Comparison of ENCODE assay signal across 18 cellular contexts in genomic region chrX:151416521-151417048, GRCh38.
"Had no signal": no experiment of that assay in that cellular context is flagged by ENCODE, and none has a peak within 500 bp of the region (broad histone marks: within the 10 kb centered on the region; RNA-seq: fewer than 3 reads in every experiment).

No MANE protein-coding gene starts in this region.

- DNase-seq: activated CD4-positive, alpha-beta T cell treated with anti-CD3 and anti-CD28 coated beads, Interleukin-2, amount 10 ng/mL, durations not matched to agents 7 days and 5 days; activated CD8-positive, alpha-beta memory T cell treated with anti-CD3 and anti-CD28 coated beads for 24 hours; activated CD8-positive, alpha-beta memory T cell treated with anti-CD3 and anti-CD28 coated beads, Interleukin-2, amount 50 U/mL, for 48 hours; adrenal gland; effector CD4-positive, alpha-beta T cell; heart left ventricle; kidney glomerular epithelial cell; left ventricle myocardium inferior; mammary epithelial cell; naive B cell; stomach; SW 1271; T-helper 2 cell; trophoblast cell; WERI-Rb-1 had no signal

- H3K9me3 Mint-ChIP-seq: activated CD4-positive, alpha-beta T cell treated with anti-CD3 and anti-CD28 coated beads, Interleukin-2, amount 10 ng/mL, durations not matched to agents 7 days and 5 days; neural progenitor cell had no signal

- H3K27ac ChIP-seq: adrenal gland, heart left ventricle, left ventricle myocardium inferior, neural progenitor cell, stomach, vagina, WERI-Rb-1 had no signal

- H3K36me3 Mint-ChIP-seq: neural progenitor cell had no signal

- H3K36me3 ChIP-seq: adrenal gland, heart left ventricle, left ventricle myocardium inferior, neural progenitor cell, stomach, vagina, WERI-Rb-1 had no signal

- H3K27me3 Mint-ChIP-seq: activated CD4-positive, alpha-beta T cell treated with anti-CD3 and anti-CD28 coated beads, Interleukin-2, amount 10 ng/mL, durations not matched to agents 7 days and 5 days; naive B cell; progenitor cell of endocrine pancreas had no signal

- H3K4me3 ChIP-seq: adrenal gland, heart left ventricle, left ventricle myocardium inferior, neural progenitor cell, stomach, vagina had no signal

- H2AFZ ChIP-seq: neural progenitor cell had no signal

- H3K4me2 ChIP-seq: neural progenitor cell had no signal

- H3K4me3 Mint-ChIP-seq: activated CD4-positive, alpha-beta T cell treated with anti-CD3 and anti-CD28 coated beads, Interleukin-2, amount 10 ng/mL, durations not matched to agents 7 days and 5 days; naive B cell; neural progenitor cell had no signal

- H3K9me3 ChIP-seq: adrenal gland, heart left ventricle, left ventricle myocardium inferior, stomach, vagina had no signal

- H3K9ac ChIP-seq: neural progenitor cell had no signal

- H3K27ac Mint-ChIP-seq: activated CD4-positive, alpha-beta T cell treated with anti-CD3 and anti-CD28 coated beads, Interleukin-2, amount 10 ng/mL, durations not matched to agents 7 days and 5 days; naive B cell; neural progenitor cell; progenitor cell of endocrine pancreas had no signal

- ATAC-seq: heart left ventricle had no signal

- H3K4me1 Mint-ChIP-seq: activated CD4-positive, alpha-beta T cell treated with anti-CD3 and anti-CD28 coated beads, Interleukin-2, amount 10 ng/mL, durations not matched to agents 7 days and 5 days; naive B cell had no signal

- H3K27me3 ChIP-seq: adrenal gland, neural progenitor cell, stomach, vagina had no signal

- H3K4me1 ChIP-seq: adrenal gland, heart left ventricle, left ventricle myocardium inferior, stomach, vagina had no signal
